Comparison of ENCODE assay signal across 1 cellular context in genomic region chr5:157613385-157614245, GRCh38.
TF ChIP-seq lines count a peak whose summit lies in the region.

No MANE protein-coding gene starts in this region.

TF ChIP-seq in IMR-90, 13 proteins besides CTCF, POLR2A, EP300 and RAD21:
- no peak for TF ChIP-seq FOS (IDR thresholded peaks at IDR 0.05; ENCODE audit: low read depth, low read length)
- no peak for TF ChIP-seq RFX5 (IDR thresholded peaks at IDR 0.05; ENCODE audit: low read depth, low read length)
- no peak for TF ChIP-seq MAFK (IDR thresholded peaks at IDR 0.05; ENCODE audit: low read depth, low read length)
- no peak for TF ChIP-seq USF2 (IDR thresholded peaks at IDR 0.05; ENCODE audit: low read depth, low read length)
- no peak for TF ChIP-seq RCOR1 (IDR thresholded peaks at IDR 0.05; ENCODE audit: insufficient replicate concordance, low read length)
- no peak for TF ChIP-seq BHLHE40 (IDR thresholded peaks at IDR 0.05; ENCODE audit: low read depth, low read length)
- TF ChIP-seq CHD1 (IDR thresholded peaks at IDR 0.05; ENCODE audit: low read depth, low read length): no peak
- TF ChIP-seq MAZ (IDR thresholded peaks at IDR 0.05; ENCODE audit: borderline replicate concordance, low read depth, low read length): no peak
- TF ChIP-seq MXI1 (IDR thresholded peaks at IDR 0.05; ENCODE audit: borderline replicate concordance, low read depth, low read length): no peak
- no peak for TF ChIP-seq SMC3 (IDR thresholded peaks at IDR 0.05; ENCODE audit: low read depth, low read length)
- no peak for TF ChIP-seq NFE2L2 (IDR thresholded peaks at IDR 0.05; ENCODE audit: low read depth, low read length)
- TF ChIP-seq ELK1 (IDR thresholded peaks at IDR 0.05; ENCODE audit: borderline replicate concordance, low read depth, low read length): no peak
- no peak for TF ChIP-seq CEBPB (IDR thresholded peaks at IDR 0.05; ENCODE audit: low read depth, low read length)
